ENCODE assay signal across 16 cellular contexts in the genomic region with DNA sequence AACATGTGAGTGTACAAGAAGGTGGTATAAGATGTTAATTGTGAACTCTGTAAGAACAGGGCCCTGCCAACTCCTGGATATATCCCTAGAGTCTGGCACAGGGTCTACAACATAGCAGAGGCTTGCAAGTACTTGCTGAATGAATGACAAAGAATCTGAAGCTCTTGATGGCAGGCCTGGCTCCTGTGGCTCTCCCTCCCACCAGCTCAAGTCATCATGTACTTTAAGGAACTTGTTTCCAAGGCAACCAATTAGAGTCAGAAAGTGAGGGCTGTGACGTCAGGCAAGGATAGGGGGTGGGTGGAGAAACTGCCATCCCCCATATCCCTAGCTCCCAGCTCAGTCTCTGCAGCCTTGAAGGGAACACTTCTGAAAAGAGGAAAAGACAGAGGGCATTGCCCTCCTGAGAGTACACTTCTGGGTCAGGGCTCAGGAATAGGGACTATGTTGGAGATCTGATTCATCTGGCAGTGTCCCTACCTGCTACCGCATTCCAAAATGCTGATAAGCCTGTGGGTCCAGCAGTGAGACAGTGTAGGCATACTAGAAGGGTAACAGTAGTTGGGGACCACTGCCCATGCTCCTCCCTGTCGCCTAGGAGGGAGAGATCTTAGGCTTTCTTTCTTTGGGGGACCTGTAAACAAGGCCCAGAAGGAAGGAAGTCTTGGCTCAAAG. TPM values are rescaled to one million over a fixed set of nuclear protein-coding genes. Genes with fewer than 3 reads are reported as not detected.
DNase-seq lines count a peak whose midpoint lies in the region; ATAC-seq and TF ChIP-seq lines count a peak whose summit lies in the region.
"Had no signal": no experiment of that assay in that cellular context is flagged by ENCODE, and none has a peak within 500 bp of the region (broad histone marks: within the 10 kb centered on the region; RNA-seq: fewer than 3 reads in every experiment).

No MANE protein-coding gene starts in this region.

- no peaks in the 10 kb centered on the region for H3K9me3 ChIP-seq in SK-N-MC (ENCODE audit: low read depth, low read length)
- no peaks in the 10 kb centered on the region for H3K9me3 ChIP-seq in endodermal cell (ENCODE audit: control insufficient read depth, low read length)
- no peaks in the 10 kb centered on the region for H3K9me3 ChIP-seq in right cardiac atrium (ENCODE audit: control insufficient read depth, low read length)

- H3K9me3 Mint-ChIP-seq in GM23338 (no peaks in the 10 kb centered on the region; the same call in 2 of the 3 replicates), endodermal cell (no peaks in the 10 kb centered on the region)
- H3K9me3 Mint-ChIP-seq: memory B cell had no signal

- no peak overlapping the region for H3K4me2 ChIP-seq in GM23338

- ATAC-seq in GM23338 (peak; percentile 49), right cardiac atrium (no peak)

- no peak overlapping the region for H3K4me3 ChIP-seq in GM23338
- no peak overlapping the region for H3K4me3 ChIP-seq in SK-N-MC
- H3K4me3 ChIP-seq in endodermal cell (ENCODE audit: low read length): no peak overlapping the region
- no peak overlapping the region for H3K4me3 ChIP-seq in right cardiac atrium (ENCODE audit: low read length)

- peaks cover 28% of the 10 kb centered on the region for H3K4me1 Mint-ChIP-seq in GM23338
- peaks cover 6% of the 10 kb centered on the region for H3K4me1 Mint-ChIP-seq in endodermal cell
- H3K4me1 Mint-ChIP-seq: memory B cell had no signal

- WGBS in endodermal cell (ENCODE audit: insufficient coverage in 1 of 2, insufficient read length in 1 of 2), 2 experiments: 82 to 91% methylated on average over 2 to 3 of the region's 3 CpGs
- 69% methylated on average over 3 of the region's 3 CpGs for WGBS in right cardiac atrium

- no peaks in the 10 kb centered on the region for H3K9me2 ChIP-seq in GM23338 (ENCODE audit: insufficient read depth)

- DNase-seq in GM23338 (ENCODE audit: low spot score) (peak; percentile 76), SK-N-MC (ENCODE audit: low read depth, low spot score) (peak; percentile 12), endodermal cell (peak; percentile 53), nucleus accumbens (lab: John Stamatoyannopoulos, UW) (peak in 39 of 56 donors; percentile 11 to 87 (median 57)), retina (no peak), NCI-H345 (lab: John Stamatoyannopoulos, UW) (no peak), right cardiac atrium (no peak), NCI-H446 treated with DMSO at 0.1 percent for 48 hours (lab: John Stamatoyannopoulos, UW) (no peak)
- DNase-seq: cortex of kidney, erythroblast, GDM1, HCEC 1CT, islet precursor cell, NCI-H2107, RPMI8226 had no signal

- H3K36me3 Mint-ChIP-seq in GM23338 (ENCODE audit: low read depth) (no peaks in the 10 kb centered on the region), endodermal cell (ENCODE audit: low read depth) (no peaks in the 10 kb centered on the region)
- H3K36me3 Mint-ChIP-seq: memory B cell had no signal

- H3K27ac Mint-ChIP-seq in GM23338: no peak overlapping the region
- H3K27ac Mint-ChIP-seq in endodermal cell: no peak overlapping the region
- H3K27ac Mint-ChIP-seq: memory B cell had no signal

- no peaks in the 10 kb centered on the region for H3F3A ChIP-seq in GM23338 (replicated peaks; ENCODE audit: low read depth)

- no peak overlapping the region for H3K9ac ChIP-seq in SK-N-MC (ENCODE audit: insufficient read length)
- H3K9ac ChIP-seq in endodermal cell (ENCODE audit: extremely low read depth, low read length, poor library complexity, severe bottlenecking): no peak overlapping the region

- no peaks in the 10 kb centered on the region for H4K20me1 ChIP-seq in GM23338 (replicated peaks; ENCODE audit: insufficient read depth)

- H2AFZ ChIP-seq in GM23338: no peak overlapping the region

- H3K4me3 Mint-ChIP-seq in GM23338: no peak overlapping the region
- H3K4me3 Mint-ChIP-seq in endodermal cell: no peak overlapping the region
- H3K4me3 Mint-ChIP-seq: memory B cell had no signal

- H3K4me1 ChIP-seq in GM23338 (ENCODE audit: insufficient read depth) (peaks cover 3% of the 10 kb centered on the region; the same call in 1 of the 2 replicates), endodermal cell (ENCODE audit: control insufficient read depth, insufficient read depth, low read length) (peaks cover 7% of the 10 kb centered on the region), right cardiac atrium (ENCODE audit: control insufficient read depth, insufficient read depth, low read length) (no peaks in the 10 kb centered on the region)

- peaks cover 6% of the 10 kb centered on the region for H3K27me3 Mint-ChIP-seq in GM23338 (ENCODE audit: insufficient read depth, low read depth, poor library complexity)
- peaks cover 15% of the 10 kb centered on the region for H3K27me3 Mint-ChIP-seq in endodermal cell (ENCODE audit: insufficient read depth)

- H3K27ac ChIP-seq in GM23338 (ENCODE audit: low read depth) (no peak overlapping the region), SK-N-MC (no peak overlapping the region), endodermal cell (ENCODE audit: low read depth, low read length) (no peak overlapping the region), right cardiac atrium (ENCODE audit: low read length) (no peak overlapping the region)

- H3K36me3 ChIP-seq in GM23338 (ENCODE audit: insufficient read depth) (no peaks in the 10 kb centered on the region), SK-N-MC (ENCODE audit: insufficient read depth, low read length) (no peaks in the 10 kb centered on the region), endodermal cell (ENCODE audit: control insufficient read depth, insufficient read depth, low read length) (no peaks in the 10 kb centered on the region)

- no peaks in the 10 kb centered on the region for H3K79me2 ChIP-seq in GM23338 (replicated peaks; ENCODE audit: insufficient read depth)

- H3K27me3 ChIP-seq in GM23338 (ENCODE audit: insufficient read depth) (no peaks in the 10 kb centered on the region), endodermal cell (ENCODE audit: control insufficient read depth, insufficient read depth, low read length, poor library complexity, severe bottlenecking) (no peaks in the 10 kb centered on the region), right cardiac atrium (ENCODE audit: control insufficient read depth, insufficient read depth) (no peaks in the 10 kb centered on the region)

- TF ChIP-seq CTCF in GM23338 (conservative IDR thresholded peaks at IDR 0.05; ENCODE audit: low read depth in 2 of 2) (no peak), endodermal cell (conservative IDR thresholded peaks at IDR 0.05) (no peak)

- intact Hi-C loops in right cardiac atrium (cut with DNase I): no loop called here

TF ChIP-seq in GM23338, 12 proteins besides CTCF, POLR2A, EP300 and RAD21:
- TF ChIP-seq ZNF114 (CRISPR knock-in tag; IDR thresholded peaks at IDR 0.05) (no peak), CREB1 (CRISPR knock-in tag; IDR thresholded peaks at IDR 0.05; ENCODE audit: low read depth) (peak; percentile 72)

RNA-seq across cellular contexts. Expression of gene BTRC, which starts 34.6 kb away (rescaled TPM):
- total RNA-seq in GM23338 (2014; rRNA removed; shearing (Covaris generic)): 14.8 and 17.5 TPM in 2 replicates
- 10.0 and 12.2 TPM in 2 replicates for polyA plus RNA-seq in GM23338 (2016; fragmentation: Nextera tagmentation; extraction: Ambion mirVana)
- total RNA-seq in endodermal cell: 10 to 100 TPM; 30.1 to 38.2 TPM
- polyA plus RNA-seq in endodermal cell (2013, experiment 1 of 2): 16.1 TPM
- polyA plus RNA-seq in endodermal cell (2013, experiment 2 of 2): 16.0 TPM
- 10 to 100 TPM; 26.4 to 35.3 (median 32.0) TPM for total RNA-seq in right cardiac atrium
- 11.5 TPM for polyA plus RNA-seq in right cardiac atrium

Comparison
In these comparisons a context has a peak if more than half of its experiments do, and no peak if none do; other contexts are left out.
1. DNase-seq: peak in GM23338 (single experiment), SK-N-MC (single experiment), endodermal cell (single experiment) and nucleus accumbens (39 of 56); none in retina (single experiment), NCI-H345 (single experiment), right cardiac atrium (0 of 3) and NCI-H446 treated with DMSO at 0.1 percent for 48 hours (single experiment).